ENCODE assay signal across 1 cellular context in the genomic region with DNA sequence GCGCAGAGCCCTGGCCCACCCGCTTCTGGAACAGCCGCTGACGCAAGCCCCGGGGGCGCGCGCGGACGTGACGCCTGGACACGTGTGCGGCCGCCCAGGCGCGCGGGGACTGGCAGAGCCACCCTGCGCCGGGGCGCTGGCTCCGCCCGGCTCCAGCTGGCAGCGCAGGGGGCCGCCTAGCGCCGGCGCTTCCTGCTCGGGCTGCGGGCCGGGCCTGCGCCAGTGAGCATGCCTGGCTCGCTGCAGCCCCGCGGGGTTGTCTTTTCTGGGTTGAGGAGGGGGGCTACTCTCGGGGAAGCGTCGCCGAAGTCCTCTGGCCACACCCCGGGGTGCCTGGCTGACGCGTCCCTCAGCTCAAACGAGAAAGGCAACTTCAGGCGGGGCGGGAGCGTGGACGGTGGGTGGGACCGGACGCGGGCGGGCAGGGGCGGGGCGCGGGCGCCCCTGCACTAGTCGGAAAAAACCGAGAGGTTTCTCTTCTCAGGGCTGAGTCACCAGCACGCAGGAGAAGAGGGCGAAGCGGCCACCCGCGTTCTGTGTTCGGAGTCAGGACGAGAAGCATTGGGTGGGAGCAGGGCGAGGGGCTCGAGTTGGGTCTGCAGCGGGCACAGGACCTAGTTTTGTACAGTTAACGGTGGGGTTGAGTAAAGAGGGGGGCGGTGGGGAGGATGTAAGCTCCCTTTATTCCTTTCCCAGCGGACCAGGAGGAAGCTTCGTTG.
A peak's percentile ranks its signal among the peaks of the same experiment; 100 is the strongest.
TF ChIP-seq lines count a peak whose summit lies in the region.

TSS of gene SIAH2 (minus strand) at position 48 of the 719 bp plus-strand sequence. CDS start 320 bp downstream, outside the sequence.

TF ChIP-seq in HEK293, 187 proteins besides CTCF, POLR2A, EP300 and RAD21 (continued from another document):
- TF ChIP-seq, protein P1, sequence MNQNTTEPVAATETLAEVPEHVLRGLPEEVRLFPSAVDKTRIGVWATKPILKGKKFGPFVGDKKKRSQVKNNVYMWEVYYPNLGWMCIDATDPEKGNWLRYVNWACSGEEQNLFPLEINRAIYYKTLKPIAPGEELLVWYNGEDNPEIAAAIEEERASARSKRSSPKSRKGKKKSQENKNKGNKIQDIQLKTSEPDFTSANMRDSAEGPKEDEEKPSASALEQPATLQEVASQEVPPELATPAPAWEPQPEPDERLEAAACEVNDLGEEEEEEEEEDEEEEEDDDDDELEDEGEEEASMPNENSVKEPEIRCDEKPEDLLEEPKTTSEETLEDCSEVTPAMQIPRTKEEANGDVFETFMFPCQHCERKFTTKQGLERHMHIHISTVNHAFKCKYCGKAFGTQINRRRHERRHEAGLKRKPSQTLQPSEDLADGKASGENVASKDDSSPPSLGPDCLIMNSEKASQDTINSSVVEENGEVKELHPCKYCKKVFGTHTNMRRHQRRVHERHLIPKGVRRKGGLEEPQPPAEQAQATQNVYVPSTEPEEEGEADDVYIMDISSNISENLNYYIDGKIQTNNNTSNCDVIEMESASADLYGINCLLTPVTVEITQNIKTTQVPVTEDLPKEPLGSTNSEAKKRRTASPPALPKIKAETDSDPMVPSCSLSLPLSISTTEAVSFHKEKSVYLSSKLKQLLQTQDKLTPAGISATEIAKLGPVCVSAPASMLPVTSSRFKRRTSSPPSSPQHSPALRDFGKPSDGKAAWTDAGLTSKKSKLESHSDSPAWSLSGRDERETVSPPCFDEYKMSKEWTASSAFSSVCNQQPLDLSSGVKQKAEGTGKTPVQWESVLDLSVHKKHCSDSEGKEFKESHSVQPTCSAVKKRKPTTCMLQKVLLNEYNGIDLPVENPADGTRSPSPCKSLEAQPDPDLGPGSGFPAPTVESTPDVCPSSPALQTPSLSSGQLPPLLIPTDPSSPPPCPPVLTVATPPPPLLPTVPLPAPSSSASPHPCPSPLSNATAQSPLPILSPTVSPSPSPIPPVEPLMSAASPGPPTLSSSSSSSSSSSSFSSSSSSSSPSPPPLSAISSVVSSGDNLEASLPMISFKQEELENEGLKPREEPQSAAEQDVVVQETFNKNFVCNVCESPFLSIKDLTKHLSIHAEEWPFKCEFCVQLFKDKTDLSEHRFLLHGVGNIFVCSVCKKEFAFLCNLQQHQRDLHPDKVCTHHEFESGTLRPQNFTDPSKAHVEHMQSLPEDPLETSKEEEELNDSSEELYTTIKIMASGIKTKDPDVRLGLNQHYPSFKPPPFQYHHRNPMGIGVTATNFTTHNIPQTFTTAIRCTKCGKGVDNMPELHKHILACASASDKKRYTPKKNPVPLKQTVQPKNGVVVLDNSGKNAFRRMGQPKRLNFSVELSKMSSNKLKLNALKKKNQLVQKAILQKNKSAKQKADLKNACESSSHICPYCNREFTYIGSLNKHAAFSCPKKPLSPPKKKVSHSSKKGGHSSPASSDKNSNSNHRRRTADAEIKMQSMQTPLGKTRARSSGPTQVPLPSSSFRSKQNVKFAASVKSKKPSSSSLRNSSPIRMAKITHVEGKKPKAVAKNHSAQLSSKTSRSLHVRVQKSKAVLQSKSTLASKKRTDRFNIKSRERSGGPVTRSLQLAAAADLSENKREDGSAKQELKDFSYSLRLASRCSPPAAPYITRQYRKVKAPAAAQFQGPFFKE (tag by site-specific recombination; IDR thresholded peaks at IDR 0.05; ENCODE audit: borderline replicate concordance), result no peak
- peak; percentile 59; the same call in 1 of the 2 replicates for TF ChIP-seq SP7 (tag by site-specific recombination; IDR thresholded peaks at IDR 0.05)
- TF ChIP-seq ZNF416 (tag by site-specific recombination; IDR thresholded peaks at IDR 0.05), result no peak
- TF ChIP-seq ZBTB21 (tag by site-specific recombination; IDR thresholded peaks at IDR 0.05), result no peak
- no peak for TF ChIP-seq HOXC10 (CRISPR knock-in tag; IDR thresholded peaks at IDR 0.05)
- no peak for TF ChIP-seq ZNF776 (tag by site-specific recombination; IDR thresholded peaks at IDR 0.05; ENCODE audit: borderline replicate concordance)
- no peak for TF ChIP-seq ZNF324 (tag by site-specific recombination; IDR thresholded peaks at IDR 0.05)
- TF ChIP-seq GFI1B (tag by site-specific recombination; IDR thresholded peaks at IDR 0.05), result no peak
- TF ChIP-seq, protein P2, sequence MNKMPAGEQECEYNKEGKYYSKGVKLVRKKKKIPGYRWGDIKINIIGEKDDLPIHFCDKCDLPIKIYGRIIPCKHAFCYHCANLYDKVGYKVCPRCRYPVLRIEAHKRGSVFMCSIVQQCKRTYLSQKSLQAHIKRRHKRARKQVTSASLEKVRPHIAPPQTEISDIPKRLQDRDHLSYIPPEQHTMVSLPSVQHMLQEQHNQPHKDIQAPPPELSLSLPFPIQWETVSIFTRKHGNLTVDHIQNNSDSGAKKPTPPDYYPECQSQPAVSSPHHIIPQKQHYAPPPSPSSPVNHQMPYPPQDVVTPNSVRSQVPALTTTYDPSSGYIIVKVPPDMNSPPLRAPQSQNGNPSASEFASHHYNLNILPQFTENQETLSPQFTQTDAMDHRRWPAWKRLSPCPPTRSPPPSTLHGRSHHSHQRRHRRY (tag by site-specific recombination; IDR thresholded peaks at IDR 0.05), result no peak
- TF ChIP-seq ZNF777 (tag by site-specific recombination; IDR thresholded peaks at IDR 0.05; ENCODE audit: borderline replicate concordance), result no peak
- TF ChIP-seq ZNF837 (tag by site-specific recombination; IDR thresholded peaks at IDR 0.05), result no peak
